Comparison of ENCODE assay signal across 17 cellular contexts in genomic region chr19:48498922-48499321, GRCh38. TPM values are rescaled to one million over a fixed set of nuclear protein-coding genes. Genes with fewer than 3 reads are reported as not detected.
"Had no signal": no experiment of that assay in that cellular context is flagged by ENCODE, and none has a peak within 500 bp of the region (broad histone marks: within the 10 kb centered on the region; RNA-seq: fewer than 3 reads in every experiment).

No MANE protein-coding gene starts in this region.

- H3K27ac Mint-ChIP-seq: activated naive CD4-positive, alpha-beta T cell treated with anti-CD3 and anti-CD28 coated beads for 36 hours; activated T-helper 17 cell treated with anti-CD3 and anti-CD28 coated beads, Interleukin-2, amount 50 U/mL, for 72 hours; naive thymus-derived CD8-positive, alpha-beta T cell; stimulated activated naive B cell treated with anti-CD40 and anti-IgM and Interleukin-4, amounts not matched to agents 10 μg/mL and 1 μg/mL and 100 μg/mL, for 72 hours; type B pancreatic cell had no signal

- H3K27me3 ChIP-seq: cardiac muscle cell had no signal

- H3K4me3 ChIP-seq: cardiac muscle cell had no signal

- H3K36me3 ChIP-seq: cardiac muscle cell had no signal

- ATAC-seq: activated T-helper 17 cell treated with anti-CD3 and anti-CD28 coated beads, Interleukin-2, amount 50 U/mL, for 72 hours; esophagus mucosa; left ventricle myocardium superior; naive thymus-derived CD8-positive, alpha-beta T cell; stimulated activated naive B cell treated with anti-CD40 and anti-IgM and Interleukin-4, amounts not matched to agents 10 μg/mL and 1 μg/mL and 100 μg/mL, for 72 hours had no signal

- DNase-seq: activated CD4-positive, alpha-beta T cell treated with anti-CD3 and anti-CD28 coated beads, Interleukin-2, amount 50 U/mL, for 48 hours; activated naive CD4-positive, alpha-beta T cell treated with anti-CD3 and anti-CD28 coated beads for 36 hours; hippocampal formation; left ventricle myocardium superior; mesenchymal stem cell; naive thymus-derived CD8-positive, alpha-beta T cell; posterior cingulate gyrus; stimulated activated CD4-positive, alpha-beta T cell treated with anti-CD3 and anti-CD28 coated beads, Interleukin-15, amount 100 ng/mL, for 24 hours; stimulated activated CD4-positive, alpha-beta T cell treated with anti-CD3 and anti-CD28 coated beads, Interleukin-4, amount 100 ng/mL, for 1 hour; stimulated activated naive B cell treated with anti-CD40 and anti-IgM and Interleukin-4, amounts not matched to agents 10 μg/mL and 1 μg/mL and 100 μg/mL, for 72 hours; substantia nigra; T-helper 1 cell; T1000 had no signal

- H3K27ac ChIP-seq: cardiac muscle cell had no signal

- H3K4me3 Mint-ChIP-seq: activated naive CD4-positive, alpha-beta T cell treated with anti-CD3 and anti-CD28 coated beads for 36 hours; activated T-helper 17 cell treated with anti-CD3 and anti-CD28 coated beads, Interleukin-2, amount 50 U/mL, for 72 hours; stimulated activated naive B cell treated with anti-CD40 and anti-IgM and Interleukin-4, amounts not matched to agents 10 μg/mL and 1 μg/mL and 100 μg/mL, for 72 hours; type B pancreatic cell had no signal

- H3K9me3 Mint-ChIP-seq: activated naive CD4-positive, alpha-beta T cell treated with anti-CD3 and anti-CD28 coated beads for 36 hours; activated T-helper 17 cell treated with anti-CD3 and anti-CD28 coated beads, Interleukin-2, amount 50 U/mL, for 72 hours; naive thymus-derived CD8-positive, alpha-beta T cell; stimulated activated naive B cell treated with anti-CD40 and anti-IgM and Interleukin-4, amounts not matched to agents 10 μg/mL and 1 μg/mL and 100 μg/mL, for 72 hours; type B pancreatic cell had no signal

RNA-seq across cellular contexts. Expression of gene SULT2B1, which starts 53.0 kb away (rescaled TPM):
- total RNA-seq: activated naive CD4-positive, alpha-beta T cell treated with anti-CD3 and anti-CD28 coated beads for 36 hours; activated T-helper 17 cell treated with anti-CD3 and anti-CD28 coated beads, Interleukin-2, amount 50 U/mL, for 72 hours; cardiac muscle cell; naive thymus-derived CD8-positive, alpha-beta T cell had no signal
